ENCODE assay signal across 25 cellular contexts in genomic region chr19:35471946-35472345, GRCh38. TPM values are rescaled to one million over a fixed set of nuclear protein-coding genes. Genes with fewer than 3 reads are reported as not detected.
"Had no signal": no experiment of that assay in that cellular context is flagged by ENCODE, and none has a peak within 500 bp of the region (broad histone marks: within the 10 kb centered on the region; RNA-seq: fewer than 3 reads in every experiment).

No MANE protein-coding gene starts in this region.

- H3K9me3 ChIP-seq: MG63, SK-N-SH had no signal

- ATAC-seq: HepG2 had no signal

- H3K27ac ChIP-seq: HL-60 had no signal

- H3K36me3 ChIP-seq: MG63 had no signal

- DNase-seq: IMR-90, Karpas-422, KG1, MG63, NCI-H1092, NCI-H1105 treated with DMSO at 0.1 percent for 48 hours, NCI-H1417 treated with DMSO at 0.1 percent for 48 hours, NCI-H146, NCI-H1694 treated with DMSO at 0.1 percent for 48 hours, NCI-H1930, NCI-H2081, NCI-H2171, NCI-H226, NCI-H446, NCI-H510A, NCI-H524 treated with DMSO at 0.1 percent for 48 hours, NCI-H69, NCI-H774, Right ventricle myocardium superior, RPMI8226, SK-N-SH, SW 1271 had no signal

- H3K4me3 ChIP-seq: MG63 had no signal

- H3K27me3 ChIP-seq: MG63 had no signal

- H3K4me2 ChIP-seq: SK-N-SH had no signal

- H3K9ac ChIP-seq: SK-N-SH had no signal

RNA-seq across cellular contexts. Expression of gene KRTDAP, which starts 18.3 kb away (rescaled TPM):
- total RNA-seq: IMR-90, Right ventricle myocardium superior, SK-MEL-5 had no signal
- polyA plus RNA-seq: IMR-90, SK-N-SH had no signal

RNA-seq across cellular contexts. Expression of gene FFAR2, which starts 23.9 kb away (rescaled TPM):
- total RNA-seq: HepG2, IMR-90 had no signal
- polyA plus RNA-seq: IMR-90, SK-N-SH had no signal

RNA-seq across cellular contexts. Expression of gene DMKN, which starts 41.5 kb away (rescaled TPM):
- polyA plus RNA-seq: SK-N-SH had no signal

RNA-seq across cellular contexts. Expression of gene SBSN, which starts 56.2 kb away (rescaled TPM):
- total RNA-seq: HepG2, Right ventricle myocardium superior, SK-MEL-5 had no signal
- polyA plus RNA-seq: HepG2 had no signal
